In genomic region chr18:25326231-25327042, GRCh38 we compare ENCODE assay signal across 22 cellular contexts. TPM values are rescaled to one million over a fixed set of nuclear protein-coding genes. Genes with fewer than 3 reads are reported as not detected.
DNase-seq lines count a peak whose midpoint lies in the region; ATAC-seq, FAIRE-seq and TF ChIP-seq lines count a peak whose summit lies in the region.
"Had no signal": no experiment of that assay in that cellular context is flagged by ENCODE, and none has a peak within 500 bp of the region (broad histone marks: within the 10 kb centered on the region; RNA-seq: fewer than 3 reads in every experiment).

No MANE protein-coding gene starts in this region.

- H3K36me3 Mint-ChIP-seq in MCF 10A (ENCODE audit: insufficient read depth, unreplicated experiment) (no peaks in the 10 kb centered on the region), brain (peaks cover 29% of the 10 kb centered on the region), mesothelial cell of epicardium (no peaks in the 10 kb centered on the region)
- no peaks in the 10 kb centered on the region for H3K36me3 Mint-ChIP-seq in CD8-positive, alpha-beta memory T cell
- H3K36me3 Mint-ChIP-seq in activated T-cell treated with anti-CD3 and anti-CD28 coated beads, Interleukin-2, amount 50 U/mL, for 72 hours (ENCODE audit: insufficient read depth in 2 of 2), result peaks cover 0 to 3% of the 10 kb centered on the region in 2 donors
- H3K36me3 Mint-ChIP-seq: CD14-positive monocyte; naive thymus-derived CD4-positive, alpha-beta T cell had no signal

- H3K36me3 ChIP-seq in breast epithelium, result no peaks in the 10 kb centered on the region
- no peaks in the 10 kb centered on the region for H3K36me3 ChIP-seq in CD8-positive, alpha-beta memory T cell (ENCODE audit: insufficient read depth, low read length)
- H3K36me3 ChIP-seq: ascending aorta had no signal

- H3K9me3 Mint-ChIP-seq in MCF 10A (ENCODE audit: unreplicated experiment), result peaks cover 15% of the 10 kb centered on the region
- H3K9me3 Mint-ChIP-seq in brain, result no peaks in the 10 kb centered on the region
- H3K9me3 Mint-ChIP-seq in mesothelial cell of epicardium, result no peaks in the 10 kb centered on the region
- H3K9me3 Mint-ChIP-seq in CD8-positive, alpha-beta memory T cell, result peaks cover 0 to 3% (median 0%) of the 10 kb centered on the region in 5 donors
- peaks cover 0 to 5% of the 10 kb centered on the region in 2 donors for H3K9me3 Mint-ChIP-seq in activated T-cell treated with anti-CD3 and anti-CD28 coated beads, Interleukin-2, amount 50 U/mL, for 72 hours
- H3K9me3 Mint-ChIP-seq: CD14-positive monocyte; dendritic cell treated with granulocyte-macrophage colony-stimulating factor and Interleukin-4, amounts not matched to agents 40 ng/mL and 50 ng/mL, for 4 days had no signal

- POLR2A ChIA-PET in MCF 10A (lab: Yijun Ruan, JAX), result no interaction called here
- POLR2A ChIA-PET in CD8-positive, alpha-beta memory T cell (lab: Charles Lee), result no interaction called here

- H3K27me3 Mint-ChIP-seq in MCF 10A (ENCODE audit: insufficient read depth, unreplicated experiment), result no peaks in the 10 kb centered on the region
- H3K27me3 Mint-ChIP-seq in brain, result peaks cover 11% of the 10 kb centered on the region
- H3K27me3 Mint-ChIP-seq in mesothelial cell of epicardium (ENCODE audit: low read depth), result no peaks in the 10 kb centered on the region
- H3K27me3 Mint-ChIP-seq in CD8-positive, alpha-beta memory T cell, result peaks cover 0 to 3% of the 10 kb centered on the region in 2 donors
- H3K27me3 Mint-ChIP-seq in activated T-cell treated with anti-CD3 and anti-CD28 coated beads, Interleukin-2, amount 50 U/mL, for 72 hours (ENCODE audit: low read depth), result peaks cover 22% of the 10 kb centered on the region
- H3K27me3 Mint-ChIP-seq: dendritic cell treated with granulocyte-macrophage colony-stimulating factor and Interleukin-4, amounts not matched to agents 40 ng/mL and 50 ng/mL, for 4 days had no signal

- no TSS peak for BruUV-seq in MCF 10A (replicated peaks; lab: Mats Ljungman, UMichigan)

- H3K4me1 Mint-ChIP-seq in MCF 10A (ENCODE audit: insufficient read depth, unreplicated experiment) (no peaks in the 10 kb centered on the region), brain (peaks cover 85% of the 10 kb centered on the region), mesothelial cell of epicardium (peaks cover 50% of the 10 kb centered on the region)
- H3K4me1 Mint-ChIP-seq in CD8-positive, alpha-beta memory T cell, result no peaks in the 10 kb centered on the region
- H3K4me1 Mint-ChIP-seq in activated T-cell treated with anti-CD3 and anti-CD28 coated beads, Interleukin-2, amount 50 U/mL, for 72 hours (ENCODE audit: low read depth), result no peaks in the 10 kb centered on the region

- ATAC-seq in activated T-cell treated with anti-CD3 and anti-CD28 coated beads, Interleukin-2, amount 50 U/mL, for 72 hours (replicated peaks in 1 of 2), result no peak
- no peak for ATAC-seq in HG02870 (IDR thresholded peaks at IDR 0.05; ENCODE audit: unreplicated experiment)
- ATAC-seq: naive thymus-derived CD4-positive, alpha-beta T cell had no signal

- no peak for FAIRE-seq in GM12892 (lab: Jason Lieb, UNC)

- peaks cover 0 to 7% of the 10 kb centered on the region in 2 donors for H3K4me1 ChIP-seq in breast epithelium
- H3K4me1 ChIP-seq in CD8-positive, alpha-beta memory T cell (ENCODE audit: insufficient read depth, low read length), result no peaks in the 10 kb centered on the region
- H3K4me1 ChIP-seq: ascending aorta had no signal

- H3K4me3 Mint-ChIP-seq in MCF 10A (ENCODE audit: unreplicated experiment), result no peak overlapping the region
- H3K4me3 Mint-ChIP-seq in brain, result peak overlapping the region in 3 of 5 experiments; percentile 39 to 50 (median 41)
- no peak overlapping the region for H3K4me3 Mint-ChIP-seq in mesothelial cell of epicardium
- H3K4me3 Mint-ChIP-seq in CD8-positive, alpha-beta memory T cell, result no peak overlapping the region
- no peak overlapping the region for H3K4me3 Mint-ChIP-seq in activated T-cell treated with anti-CD3 and anti-CD28 coated beads, Interleukin-2, amount 50 U/mL, for 72 hours
- H3K4me3 Mint-ChIP-seq: CD14-positive monocyte; dendritic cell treated with granulocyte-macrophage colony-stimulating factor and Interleukin-4, amounts not matched to agents 40 ng/mL and 50 ng/mL, for 4 days; naive thymus-derived CD4-positive, alpha-beta T cell had no signal

- H3K9me3 ChIP-seq in breast epithelium, result no peaks in the 10 kb centered on the region
- no peaks in the 10 kb centered on the region for H3K9me3 ChIP-seq in CD8-positive, alpha-beta memory T cell (ENCODE audit: low read length)
- H3K9me3 ChIP-seq: ascending aorta had no signal

- DNase-seq in breast epithelium (ENCODE audit: low spot score in 2 of 2) (no peak), MCF 10A (ENCODE audit: unreplicated experiment) (no peak), mesothelial cell of epicardium (ENCODE audit: low spot score in 2 of 2, unreplicated experiment in 2 of 2) (no peak), GM12892 (ENCODE audit: insufficient read length) (no peak)
- no peak for DNase-seq in CD8-positive, alpha-beta memory T cell
- DNase-seq in activated T-cell treated with anti-CD3 and anti-CD28 coated beads, Interleukin-2, amount 50 U/mL, for 72 hours, result no peak
- DNase-seq: 8988T; activated CD4-positive, alpha-beta T cell treated with anti-CD3 and anti-CD28 coated beads, Interleukin-2, amount 50 U/mL, for 1 hour; DMS 273 treated with DMSO at 0.1 percent for 48 hours; erythroblast; head of caudate nucleus; Kasumi-1; naive thymus-derived CD4-positive, alpha-beta T cell; NCI-H146; stimulated activated CD8-positive, alpha-beta memory T cell treated with anti-CD3 and anti-CD28 coated beads, Interleukin-4, amount 100 ng/mL, for 48 hours had no signal

- CTCF ChIA-PET in MCF 10A (lab: Yijun Ruan, JAX), result no interaction called here
- CTCF ChIA-PET in CD8-positive, alpha-beta memory T cell (lab: Charles Lee), result no interaction called here

- TF ChIP-seq CTCF in breast epithelium (IDR thresholded peaks at IDR 0.05), result no peak
- no peak for TF ChIP-seq CTCF in MCF 10A (IDR thresholded peaks at IDR 0.05; ENCODE audit: unreplicated experiment)
- TF ChIP-seq CTCF in brain (conservative IDR thresholded peaks at IDR 0.05), result no peak
- no peak for TF ChIP-seq CTCF in mesothelial cell of epicardium (IDR thresholded peaks at IDR 0.05; ENCODE audit: unreplicated experiment)

- peak overlapping the region; percentile 42 to 52 for H3K27ac ChIP-seq in breast epithelium
- no peak overlapping the region for H3K27ac ChIP-seq in CD8-positive, alpha-beta memory T cell (ENCODE audit: low read depth, low read length)
- H3K27ac ChIP-seq: ascending aorta had no signal

- intact Hi-C loops in breast epithelium (cut with DNase I; ENCODE audit: low total_unique reads), result no loop called here
- intact Hi-C loops in MCF 10A (cut with micrococcal nuclease), result no loop called here

- no peak overlapping the region for H3K27ac Mint-ChIP-seq in MCF 10A (ENCODE audit: low read depth, unreplicated experiment)
- peak overlapping the region in 3 of 5 experiments; percentile 22 to 87 (median 67) for H3K27ac Mint-ChIP-seq in brain
- peak overlapping the region; percentile 61 for H3K27ac Mint-ChIP-seq in mesothelial cell of epicardium
- H3K27ac Mint-ChIP-seq in CD8-positive, alpha-beta memory T cell, result no peak overlapping the region
- H3K27ac Mint-ChIP-seq in activated T-cell treated with anti-CD3 and anti-CD28 coated beads, Interleukin-2, amount 50 U/mL, for 72 hours, result no peak overlapping the region
- H3K27ac Mint-ChIP-seq: CD14-positive monocyte; dendritic cell treated with granulocyte-macrophage colony-stimulating factor and Interleukin-4, amounts not matched to agents 40 ng/mL and 50 ng/mL, for 4 days; naive thymus-derived CD4-positive, alpha-beta T cell; progenitor cell of endocrine pancreas had no signal

- H3K27me3 ChIP-seq in breast epithelium, result no peaks in the 10 kb centered on the region
- H3K27me3 ChIP-seq in CD8-positive, alpha-beta memory T cell (ENCODE audit: insufficient read depth, low read length, poor library complexity, severe bottlenecking), result no peaks in the 10 kb centered on the region
- H3K27me3 ChIP-seq: ascending aorta had no signal

- no peak for TF ChIP-seq POLR2A in breast epithelium (IDR thresholded peaks at IDR 0.05)
- TF ChIP-seq POLR2A in GM12892 (IDR thresholded peaks at IDR 0.05; ENCODE audit: low read depth, low read length), result no peak

- peak overlapping the region in 1 of 3 donors; percentile 15 for H3K4me3 ChIP-seq in breast epithelium
- no peak overlapping the region for H3K4me3 ChIP-seq in CD8-positive, alpha-beta memory T cell (ENCODE audit: low read length)
- H3K4me3 ChIP-seq: ascending aorta, lung had no signal

RNA-seq across cellular contexts. Expression of gene ZNF521, which starts 25.5 kb away (rescaled TPM):
- 10 to 100 TPM; 30.2 to 67.5 (median 51.8) TPM for total RNA-seq in breast epithelium
- total RNA-seq in MCF 10A (2022), result not detected in 2 replicates
- 2.1 TPM for polyA plus RNA-seq in brain (ENCODE audit: insufficient read depth, low read depth, low replicate concordance)
- total RNA-seq in mesothelial cell of epicardium, result 50.5 to 54.1 TPM (median 51.4 TPM) in 3 replicates
- polyA plus RNA-seq in GM12892 (2012; ENCODE audit: missing spikeins), result not detected
- total RNA-seq in CD8-positive, alpha-beta memory T cell, result not detected
- polyA plus RNA-seq in CD8-positive, alpha-beta memory T cell, result not detected
- total RNA-seq in activated T-cell treated with anti-CD3 and anti-CD28 coated beads, Interleukin-2, amount 50 U/mL, for 72 hours, result not detected
- polyA plus RNA-seq: naive thymus-derived CD4-positive, alpha-beta T cell had no signal

Comparison
In these comparisons a context has a peak if more than half of its experiments do, and no peak if none do; other contexts are left out.
1. RNA of gene ZNF521, which starts 25.5 kb away (total RNA-seq): 30.2 to 67.5 TPM in breast epithelium and 50.5 to 54.1 TPM in mesothelial cell of epicardium; not detected in activated T-cell treated with anti-CD3 and anti-CD28 coated beads, Interleukin-2, amount 50 U/mL, for 72 hours, not detected in CD8-positive, alpha-beta memory T cell and not detected in MCF 10A; every median in the first group is over 10 times any median in the second.
2. H3K27ac Mint-ChIP-seq: peak in brain (3 of 5) and mesothelial cell of epicardium (single experiment); none in MCF 10A (single experiment), CD8-positive, alpha-beta memory T cell (0 of 8) and activated T-cell treated with anti-CD3 and anti-CD28 coated beads, Interleukin-2, amount 50 U/mL, for 72 hours (single experiment).
3. H3K4me3 Mint-ChIP-seq: peak in brain (3 of 5); none in MCF 10A (single experiment), mesothelial cell of epicardium (single experiment), CD8-positive, alpha-beta memory T cell (0 of 7) and activated T-cell treated with anti-CD3 and anti-CD28 coated beads, Interleukin-2, amount 50 U/mL, for 72 hours (0 of 2).